In the genomic region with DNA sequence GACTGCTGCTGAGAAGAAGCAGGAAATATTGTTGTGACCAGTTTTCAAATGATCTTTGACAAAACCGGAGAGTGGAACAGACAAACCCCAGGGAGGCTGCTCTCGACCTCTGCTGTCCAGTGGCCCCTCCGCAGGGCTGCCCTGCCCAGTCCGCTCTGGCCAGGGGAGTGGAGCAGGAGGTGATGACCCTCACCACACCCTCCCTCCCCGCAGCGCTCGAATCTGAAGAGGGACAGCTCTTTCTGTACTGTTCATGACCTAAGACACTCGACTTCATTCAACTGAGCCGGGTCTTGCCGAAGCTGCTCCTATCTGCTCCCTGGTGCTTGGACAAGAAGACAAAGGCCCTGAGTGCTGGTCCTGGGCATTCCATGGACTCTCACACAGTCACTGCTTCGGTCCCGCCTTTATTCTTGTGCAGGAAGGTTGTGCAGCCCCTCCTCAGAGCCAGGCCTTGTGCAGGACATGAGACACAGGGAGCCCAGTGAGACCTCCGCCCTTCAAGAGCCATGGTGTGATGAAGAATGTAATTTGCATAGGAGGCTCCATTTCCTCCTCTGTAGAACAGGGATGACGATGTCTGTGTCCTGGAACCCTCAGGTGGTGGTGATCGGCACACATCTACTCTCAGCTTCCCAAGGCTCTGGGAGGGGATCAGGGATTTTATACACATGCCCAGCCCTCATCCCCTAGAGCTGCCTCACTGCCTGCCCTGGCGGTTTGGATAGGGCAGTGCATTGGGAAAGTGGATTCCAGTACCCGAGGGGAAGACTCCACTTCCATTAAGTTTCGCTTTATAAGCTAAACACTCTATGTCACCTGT, we compare ENCODE assay signal across 27 cellular contexts.
"Had no signal": no experiment of that assay in that cellular context is flagged by ENCODE, and none has a peak within 500 bp of the region (broad histone marks: within the 10 kb centered on the region; RNA-seq: fewer than 3 reads in every experiment).

No MANE protein-coding gene starts in this region.

- H3K36me3 Mint-ChIP-seq: activated naive CD4-positive, alpha-beta T cell treated with anti-CD3 and anti-CD28 coated beads, Interleukin-2, amount 50 U/mL, for 72 hours; natural killer cell treated with Interleukin-12 subunit alpha and Interleukin-12 subunit beta and Interleukin-15 and Interleukin-18, amount 100 ng/mL, for 72 hours had no signal

- H3K36me3 ChIP-seq: gastrocnemius medialis, lower lobe of right lung, neutrophil, prostate gland, tibial nerve had no signal

- H3K4me2 ChIP-seq: smooth muscle cell had no signal

- H3K27ac Mint-ChIP-seq: activated CD4-positive, alpha-beta T cell treated with anti-CD3 and anti-CD28 coated beads for 36 hours; activated naive CD4-positive, alpha-beta T cell treated with anti-CD3 and anti-CD28 coated beads, Interleukin-2, amount 50 U/mL, for 72 hours; activated T-cell treated with anti-CD3 and anti-CD28 coated beads, Interleukin-2, amount 50 U/mL, for 72 hours; natural killer cell treated with Interleukin-12 subunit alpha and Interleukin-12 subunit beta and Interleukin-15 and Interleukin-18, amount 100 ng/mL, for 72 hours; T-helper 2 cell treated with Interferon-gamma antibody and Interleukin-4, amounts not matched to agents 5 μg/mL and 100 μg/mL, for 36 hours had no signal

- H3K4me1 Mint-ChIP-seq: activated CD4-positive, alpha-beta T cell treated with anti-CD3 and anti-CD28 coated beads for 36 hours; central memory CD8-positive, alpha-beta T cell had no signal

- ATAC-seq: activated CD4-positive, alpha-beta T cell treated with anti-CD3 and anti-CD28 coated beads for 36 hours; activated naive CD4-positive, alpha-beta T cell treated with anti-CD3 and anti-CD28 coated beads, Interleukin-2, amount 50 U/mL, for 72 hours; activated T-cell treated with anti-CD3 and anti-CD28 coated beads, Interleukin-2, amount 50 U/mL, for 72 hours; gastrocnemius medialis; left colon; lower lobe of right lung; mucosa of descending colon; natural killer cell treated with Interleukin-12 subunit alpha and Interleukin-12 subunit beta and Interleukin-15 and Interleukin-18, amount 100 ng/mL, for 72 hours had no signal

- H3K27me3 ChIP-seq: neutrophil had no signal

- H3K9me3 ChIP-seq: gastrocnemius medialis, lower lobe of right lung, mucosa of descending colon, neutrophil, prostate gland had no signal

- DNase-seq: activated CD4-positive, alpha-beta T cell treated with anti-CD3 and anti-CD28 coated beads for 36 hours; activated CD4-positive, alpha-beta T cell treated with anti-CD3 and anti-CD28 coated beads, Interleukin-2, amount 50 U/mL, for 4 hours; activated CD4-positive, CD25-positive, alpha-beta regulatory T cell; activated naive CD4-positive, alpha-beta T cell; activated T-cell treated with anti-CD3 and anti-CD28 coated beads for 4 hours; activated T-cell treated with anti-CD3 and anti-CD28 coated beads, Interleukin-2, amount 50 U/mL, for 72 hours; dermis blood vessel endothelial cell; effector CD4-positive, alpha-beta T cell; gastrocnemius medialis; glutamatergic neuron; left colon; lower lobe of right lung; mesenchymal stem cell; retina; stimulated activated CD4-positive, alpha-beta T cell treated with anti-CD3 and anti-CD28 coated beads, Interleukin-15, amount 100 ng/mL, for 24 hours; stimulated activated CD4-positive, alpha-beta T cell treated with anti-CD3 and anti-CD28 coated beads, Interleukin-2, amount 100 ng/mL, for 24 hours; stimulated activated naive CD4-positive, alpha-beta T cell; T-helper 1 cell had no signal

- H3K4me1 ChIP-seq: gastrocnemius medialis, lower lobe of right lung, prostate gland, tibial nerve had no signal

- H3K27ac ChIP-seq: gastrocnemius medialis, lower lobe of right lung, neutrophil, prostate gland, tibial nerve had no signal

- H3K4me3 Mint-ChIP-seq: activated CD4-positive, alpha-beta T cell treated with anti-CD3 and anti-CD28 coated beads for 36 hours; activated T-cell treated with anti-CD3 and anti-CD28 coated beads, Interleukin-2, amount 50 U/mL, for 72 hours; central memory CD8-positive, alpha-beta T cell; natural killer cell treated with Interleukin-12 subunit alpha and Interleukin-12 subunit beta and Interleukin-15 and Interleukin-18, amount 100 ng/mL, for 72 hours; T-helper 2 cell treated with Interferon-gamma antibody and Interleukin-4, amounts not matched to agents 5 μg/mL and 100 μg/mL, for 36 hours had no signal

- H3K4me3 ChIP-seq: gastrocnemius medialis, lower lobe of right lung, mucosa of descending colon, prostate gland, smooth muscle cell, tibial nerve had no signal

- H3K9me3 Mint-ChIP-seq: natural killer cell treated with Interleukin-12 subunit alpha and Interleukin-12 subunit beta and Interleukin-15 and Interleukin-18, amount 100 ng/mL, for 72 hours; T-helper 2 cell treated with Interferon-gamma antibody and Interleukin-4, amounts not matched to agents 5 μg/mL and 100 μg/mL, for 36 hours had no signal
